23 cellular contexts compared by ENCODE assay signal in genomic region chr6:20084411-20084810, GRCh38.
"Had no signal": no experiment of that assay in that cellular context is flagged by ENCODE, and none has a peak within 500 bp of the region (broad histone marks: within the 10 kb centered on the region; RNA-seq: fewer than 3 reads in every experiment).

No MANE protein-coding gene starts in this region.

- DNase-seq: colonic mucosa; cortex of kidney; dermis blood vessel endothelial cell; dorsolateral prefrontal cortex; effector CD4-positive, alpha-beta T cell; effector CD8-positive, alpha-beta T cell; effector memory CD4-positive, alpha-beta T cell; effector memory CD8-positive, alpha-beta T cell; endodermal cell; erythroblast; esophagus squamous epithelium; foreskin fibroblast; foreskin melanocyte; gastrocnemius medialis; glutamatergic neuron; head of caudate nucleus; heart left ventricle; heart right ventricle had no signal

- H3K27me3 ChIP-seq: colonic mucosa, esophagus muscularis mucosa, esophagus squamous epithelium, gastrocnemius medialis, gastroesophageal sphincter, heart left ventricle, heart right ventricle had no signal

- H3K36me3 ChIP-seq: colonic mucosa, esophagus muscularis mucosa, esophagus squamous epithelium, gastrocnemius medialis, gastroesophageal sphincter, heart left ventricle, heart right ventricle had no signal

- H3K9me3 ChIP-seq: colonic mucosa, gastrocnemius medialis had no signal

- ATAC-seq: effector memory CD8-positive, alpha-beta T cell; esophagus mucosa; gastrocnemius medialis; gastroesophageal sphincter; heart left ventricle; heart right ventricle had no signal

- H3K4me3 ChIP-seq: colonic mucosa, coronary artery, dorsolateral prefrontal cortex, esophagus muscularis mucosa, esophagus squamous epithelium, gastrocnemius medialis, gastroesophageal sphincter, heart left ventricle, heart right ventricle had no signal

- H3K4me1 ChIP-seq: colonic mucosa, esophagus muscularis mucosa, esophagus squamous epithelium, gastrocnemius medialis, gastroesophageal sphincter, heart left ventricle, heart right ventricle had no signal

- H3K27ac ChIP-seq: colonic mucosa, coronary artery, dorsolateral prefrontal cortex, epithelial cell of prostate, esophagus muscularis mucosa, esophagus squamous epithelium, gastrocnemius medialis, gastroesophageal sphincter, heart right ventricle had no signal
